Comparison of ENCODE assay signal across 8 cellular contexts in the genomic region with DNA sequence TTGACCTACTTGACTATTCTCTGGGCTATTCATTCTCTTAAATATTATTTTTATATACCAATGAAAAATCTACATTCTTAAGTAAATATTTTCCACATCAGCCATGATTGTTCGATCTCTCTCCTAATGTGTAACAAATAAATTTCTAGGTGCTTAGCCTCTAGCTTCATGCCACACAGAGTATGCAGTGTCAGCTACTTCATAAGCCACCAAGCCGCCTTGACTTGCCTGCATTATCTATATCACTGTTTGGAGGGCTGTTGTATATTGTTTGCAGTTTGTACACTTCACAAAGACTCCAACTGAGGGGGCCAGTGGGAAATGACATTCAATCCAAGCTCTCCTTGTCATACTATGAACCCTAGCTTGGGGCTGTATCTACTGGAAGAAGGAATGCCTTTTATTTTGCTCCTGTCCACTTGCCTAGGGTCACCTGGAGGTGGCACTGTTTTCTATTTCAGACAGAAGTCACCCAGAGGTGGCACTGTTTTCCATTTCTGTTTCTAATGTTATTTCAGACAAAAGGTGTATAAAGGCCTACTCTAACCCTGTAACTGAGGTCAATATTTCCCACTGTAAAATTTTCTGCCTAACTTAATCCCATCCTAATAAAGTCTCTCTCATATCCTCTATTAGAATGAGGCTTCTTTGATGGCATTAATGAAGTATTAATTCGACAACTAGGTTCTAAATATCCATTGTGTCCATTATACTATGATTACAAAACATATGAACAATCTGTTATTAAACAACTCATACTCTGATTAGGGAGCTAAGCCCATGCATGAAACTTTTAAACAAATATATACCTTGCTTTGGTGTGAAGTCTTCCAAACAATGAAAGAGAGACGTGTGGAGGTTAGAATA. TPM values are rescaled to one million over a fixed set of nuclear protein-coding genes. Genes with fewer than 3 reads are reported as not detected.
DNase-seq lines count a peak whose midpoint lies in the region; ATAC-seq and TF ChIP-seq lines count a peak whose summit lies in the region.

No MANE protein-coding gene starts in this region.

- no peak overlapping the region for H3K27ac Mint-ChIP-seq in activated T-helper 1 cell treated with anti-CD3 and anti-CD28 coated beads, Interleukin-12 subunit alpha, Interleukin-12 subunit beta, Interleukin-2, Interleukin-4 antibody, amounts not matched to agents 30 ng/mL and 10 ng/mL and 1 ng/mL, durations not matched to agents 14 hours and 24 hours and 36 hours

- H4K20me1 ChIP-seq in OCI-LY7 (ENCODE audit: insufficient read depth, low read length), result no peaks in the 10 kb centered on the region

- H3K27ac ChIP-seq in OCI-LY7 (ENCODE audit: low read depth, low read length, poor library complexity, severe bottlenecking), result no peak overlapping the region

- H3K4me2 ChIP-seq in OCI-LY7 (ENCODE audit: low read length), result no peak overlapping the region

- POLR2A ChIA-PET in OCI-LY7 (lab: Charles Lee), result no interaction called here

- no peak overlapping the region for H2AFZ ChIP-seq in OCI-LY7 (ENCODE audit: low read length)

- no peaks in the 10 kb centered on the region for H3K9me2 ChIP-seq in OCI-LY7 (ENCODE audit: insufficient read depth, low read length)

- intact Hi-C loops in OCI-LY7 (cut with micrococcal nuclease; ENCODE audit: unreplicated experiment), result loop anchor here (1.0 kb wide), 1 partner anchor 269 kb away; no protein-coding TSS in a partner anchor
- intact Hi-C loops in activated T-helper 1 cell treated with anti-CD3 and anti-CD28 coated beads, Interleukin-12 subunit alpha, Interleukin-12 subunit beta, Interleukin-2, Interleukin-4 antibody, amounts not matched to agents 30 ng/mL and 10 ng/mL and 1 ng/mL, durations not matched to agents 14 hours and 24 hours and 36 hours (cut with micrococcal nuclease), result loop anchor here (1.0 kb wide), 3 partner anchors 145 to 269 kb away; no protein-coding TSS in a partner anchor

- peak; percentile 96 for TF ChIP-seq CTCF in OCI-LY7 (conservative IDR thresholded peaks at IDR 0.05; ENCODE audit: low read length)

- no peaks in the 10 kb centered on the region for H3K79me2 ChIP-seq in OCI-LY7 (ENCODE audit: insufficient read depth, low read depth, low read length)

- no peaks in the 10 kb centered on the region for H3K4me1 Mint-ChIP-seq in activated T-helper 1 cell treated with anti-CD3 and anti-CD28 coated beads, Interleukin-12 subunit alpha, Interleukin-12 subunit beta, Interleukin-2, Interleukin-4 antibody, amounts not matched to agents 30 ng/mL and 10 ng/mL and 1 ng/mL, durations not matched to agents 14 hours and 24 hours and 36 hours (ENCODE audit: low read depth)

- no peaks in the 10 kb centered on the region for H3K9me3 Mint-ChIP-seq in activated T-helper 1 cell treated with anti-CD3 and anti-CD28 coated beads, Interleukin-12 subunit alpha, Interleukin-12 subunit beta, Interleukin-2, Interleukin-4 antibody, amounts not matched to agents 30 ng/mL and 10 ng/mL and 1 ng/mL, durations not matched to agents 14 hours and 24 hours and 36 hours

- BruUV-seq in OCI-LY7 (replicated peaks; lab: Mats Ljungman, UMichigan), result no TSS peak

- no peak overlapping the region for H3K4me3 ChIP-seq in OCI-LY7 (ENCODE audit: low read depth, low read length, poor library complexity, severe bottlenecking)

- ATAC-seq in GM19328 (IDR thresholded peaks at IDR 0.05; ENCODE audit: unreplicated experiment) (peak; percentile 95), HG03175 (IDR thresholded peaks at IDR 0.05; ENCODE audit: unreplicated experiment) (peak; percentile 98)

- H3K4me1 ChIP-seq in OCI-LY7 (ENCODE audit: insufficient read depth, low read length, poor library complexity, severe bottlenecking), result no peaks in the 10 kb centered on the region

- CTCF ChIA-PET in OCI-LY7 (lab: Charles Lee; ENCODE audit: unreplicated experiment), result interaction anchor here (1.0 kb wide), 1 partner anchor 119 kb away, joined by 3 read pairs; no protein-coding TSS in a partner anchor

- no peaks in the 10 kb centered on the region for H3K36me3 Mint-ChIP-seq in activated T-helper 1 cell treated with anti-CD3 and anti-CD28 coated beads, Interleukin-12 subunit alpha, Interleukin-12 subunit beta, Interleukin-2, Interleukin-4 antibody, amounts not matched to agents 30 ng/mL and 10 ng/mL and 1 ng/mL, durations not matched to agents 14 hours and 24 hours and 36 hours (ENCODE audit: low read depth)

- no peaks in the 10 kb centered on the region for H3K27me3 Mint-ChIP-seq in activated T-helper 1 cell treated with anti-CD3 and anti-CD28 coated beads, Interleukin-12 subunit alpha, Interleukin-12 subunit beta, Interleukin-2, Interleukin-4 antibody, amounts not matched to agents 30 ng/mL and 10 ng/mL and 1 ng/mL, durations not matched to agents 14 hours and 24 hours and 36 hours (ENCODE audit: insufficient read depth)

- no peaks in the 10 kb centered on the region for H3K36me3 ChIP-seq in OCI-LY7 (ENCODE audit: insufficient read depth, low read length)

- DNase-seq in DMS53 treated with DMSO at 0.1 percent for 48 hours (lab: John Stamatoyannopoulos, UW; ENCODE audit: unreplicated experiment), result peak; percentile 64
- DNase-seq in OCI-LY7 (ENCODE audit: low spot score), result peak; percentile 56
- DNase-seq in activated T-helper 1 cell treated with anti-CD3 and anti-CD28 coated beads, Interleukin-12 subunit alpha, Interleukin-12 subunit beta, Interleukin-2, Interleukin-4 antibody, amounts not matched to agents 30 ng/mL and 10 ng/mL and 1 ng/mL, durations not matched to agents 14 hours and 24 hours and 36 hours (ENCODE audit: low spot score), result peak; percentile 5
- peak; percentile 33 for DNase-seq in iPS DF 19.7 (ENCODE audit: low read depth, low spot score)
- DNase-seq in stimulated activated CD4-positive, alpha-beta T cell treated with anti-CD3 and anti-CD28 coated beads, TNF-alpha, amount 100 ng/mL, for 24 hours (ENCODE audit: low read depth in 3 of 3), result peak; percentile 21 to 28 (median 27)
- DNase-seq in T1000 (lab: John Stamatoyannopoulos, UW), result no peak

- H3K9me3 ChIP-seq in OCI-LY7 (ENCODE audit: low read length), result no peaks in the 10 kb centered on the region

- H3K4me3 Mint-ChIP-seq in activated T-helper 1 cell treated with anti-CD3 and anti-CD28 coated beads, Interleukin-12 subunit alpha, Interleukin-12 subunit beta, Interleukin-2, Interleukin-4 antibody, amounts not matched to agents 30 ng/mL and 10 ng/mL and 1 ng/mL, durations not matched to agents 14 hours and 24 hours and 36 hours, result no peak overlapping the region

RNA-seq across cellular contexts. Expression of gene COL5A2, which starts 36.4 kb away (rescaled TPM):
- total RNA-seq in OCI-LY7 (2014; rRNA removed; shearing (Covaris generic)), result 0.21 and 0.50 TPM in 2 replicates
- 0.39 and 0.61 TPM in 2 replicates for total RNA-seq in OCI-LY7 (2022)
- total RNA-seq in activated T-helper 1 cell treated with anti-CD3 and anti-CD28 coated beads, Interleukin-12 subunit alpha, Interleukin-12 subunit beta, Interleukin-2, Interleukin-4 antibody, amounts not matched to agents 30 ng/mL and 10 ng/mL and 1 ng/mL, durations not matched to agents 14 hours and 24 hours and 36 hours, result 0.08 and 0.22 TPM in 2 replicates
